ENCODE assay signal across 9 cellular contexts in genomic region chr15:64697911-64698369, GRCh38.
DNase-seq lines count a peak whose midpoint lies in the region; ATAC-seq, FAIRE-seq and TF ChIP-seq lines count a peak whose summit lies in the region.
"Had no signal": no experiment of that assay in that cellular context is flagged by ENCODE, and none has a peak within 500 bp of the region (broad histone marks: within the 10 kb centered on the region; RNA-seq: fewer than 3 reads in every experiment).

No MANE protein-coding gene starts in this region.

- H3K27me3 ChIP-seq in adrenal gland (no peaks in the 10 kb centered on the region), mesenchymal stem cell (ENCODE audit: control insufficient read depth in 1 of 2, insufficient read depth in 1 of 2, low read length in 2 of 2) (no peaks in the 10 kb centered on the region), suprapubic skin (no peaks in the 10 kb centered on the region)

- no peak overlapping the region for H3K4me2 ChIP-seq in mesenchymal stem cell (ENCODE audit: low read length, poor library complexity, severe bottlenecking)
- H3K4me2 ChIP-seq: KMS-11 had no signal

- H2BK12ac ChIP-seq in mesenchymal stem cell (ENCODE audit: low read length in 2 of 2), result no peak overlapping the region

- H3K36me3 ChIP-seq in adrenal gland (replicated peaks in 1 of 2), result peaks cover 0 to 5% of the 10 kb centered on the region in 2 donors
- H3K36me3 ChIP-seq in mesenchymal stem cell (ENCODE audit: control insufficient read depth in 1 of 2, insufficient read depth in 2 of 2, low read depth in 1 of 2, low read length in 2 of 2), result peaks cover 14 to 15% of the 10 kb centered on the region in 2 experiments
- H3K36me3 ChIP-seq in suprapubic skin, result peaks cover 3% of the 10 kb centered on the region

- TF ChIP-seq CTCF in adrenal gland (IDR thresholded peaks at IDR 0.05), result no peak
- TF ChIP-seq CTCF in suprapubic skin (IDR thresholded peaks at IDR 0.05), result no peak

- peak; percentile 71 for DNase-seq in activated CD4-positive, alpha-beta T cell treated with anti-CD3 and anti-CD28 coated beads for 48 hours
- DNase-seq in activated CD4-positive, alpha-beta T cell treated with anti-CD3 and anti-CD28 coated beads, Interleukin-2, amount 50 U/mL, for 1 hour, result no peak
- DNase-seq in adrenal gland, result no peak
- no peak for DNase-seq in mesenchymal stem cell
- DNase-seq in suprapubic skin (ENCODE audit: low spot score in 2 of 2), result no peak
- no peak for DNase-seq in RKO (ENCODE audit: low spot score)
- DNase-seq in H54 (ENCODE audit: insufficient read length, low spot score), result no peak

- intact Hi-C loops in adrenal gland (cut with DNase I), result no loop called here

- ATAC-seq in HG03460 (IDR thresholded peaks at IDR 0.05; ENCODE audit: unreplicated experiment), result no peak

- TF ChIP-seq POLR2A in adrenal gland (IDR thresholded peaks at IDR 0.05) (no peak), suprapubic skin (IDR thresholded peaks at IDR 0.05) (no peak), H54 (IDR thresholded peaks at IDR 0.05; ENCODE audit: low read depth, low read length) (no peak)

- no peak for TF ChIP-seq EP300 in suprapubic skin (IDR thresholded peaks at IDR 0.05)

- H3K4me3 ChIP-seq in adrenal gland, result no peak overlapping the region
- H3K4me3 ChIP-seq in mesenchymal stem cell (ENCODE audit: insufficient read depth in 1 of 2, low read depth in 1 of 2, low read length in 2 of 2), result no peak overlapping the region
- no peak overlapping the region for H3K4me3 ChIP-seq in suprapubic skin

- no peak overlapping the region for H2AFZ ChIP-seq in mesenchymal stem cell (ENCODE audit: low read depth, low read length)

- H3K4me1 ChIP-seq in adrenal gland (replicated peaks in 1 of 2), result peaks cover 49 to 90% of the 10 kb centered on the region in 2 donors
- peaks cover 17% of the 10 kb centered on the region for H3K4me1 ChIP-seq in mesenchymal stem cell (ENCODE audit: control insufficient read depth, insufficient read depth, low read depth, low read length)
- peaks cover 97% of the 10 kb centered on the region for H3K4me1 ChIP-seq in suprapubic skin

- H3K23ac ChIP-seq in mesenchymal stem cell (ENCODE audit: low read length in 2 of 2), result no peak overlapping the region

- H3K9ac ChIP-seq in mesenchymal stem cell (ENCODE audit: low read length), result peak overlapping the region; percentile 41
- H3K9ac ChIP-seq: KMS-11 had no signal

- no peak overlapping the region for H3K18ac ChIP-seq in mesenchymal stem cell (ENCODE audit: low read depth in 1 of 2, low read length in 2 of 2)

- FAIRE-seq in H54 (lab: Jason Lieb, UNC), result no peak

- H3K9me3 ChIP-seq in adrenal gland (replicated peaks in 1 of 3) (no peaks in the 10 kb centered on the region), mesenchymal stem cell (ENCODE audit: control insufficient read depth, low read length) (no peaks in the 10 kb centered on the region), suprapubic skin (no peaks in the 10 kb centered on the region)

- peaks cover 2% of the 10 kb centered on the region for H3K79me1 ChIP-seq in mesenchymal stem cell (replicated peaks; ENCODE audit: low read length, poor library complexity, severe bottlenecking)

- H3K27ac ChIP-seq in adrenal gland, result peak overlapping the region in 4 of 5 donors; percentile 38 to 71 (median 52)
- peak overlapping the region; percentile 20 for H3K27ac ChIP-seq in mesenchymal stem cell (ENCODE audit: low read length, poor library complexity, severe bottlenecking)
- H3K27ac ChIP-seq in suprapubic skin, result peak overlapping the region; percentile 81
- H3K27ac ChIP-seq: KMS-11 had no signal

- H2BK5ac ChIP-seq in mesenchymal stem cell (ENCODE audit: low read depth, low read length, poor library complexity, severe bottlenecking), result no peak overlapping the region

- no peak overlapping the region for H2AK5ac ChIP-seq in mesenchymal stem cell (ENCODE audit: low read length, severe bottlenecking)

- no peak overlapping the region for H4K91ac ChIP-seq in mesenchymal stem cell (ENCODE audit: low read length)

- H3K14ac ChIP-seq in mesenchymal stem cell (ENCODE audit: low read length in 2 of 2), result no peak overlapping the region

- H3K4ac ChIP-seq in mesenchymal stem cell (ENCODE audit: low read depth in 1 of 2, low read length in 2 of 2), result no peak overlapping the region

- 45 to 57% (median 51%) methylated on average over 3 of the region's 3 CpGs for WGBS in adrenal gland, 4 donors
- 95% methylated on average over 2 of the region's 3 CpGs for WGBS in mesenchymal stem cell
- WGBS in suprapubic skin, result 45% methylated on average over 3 of the region's 3 CpGs

- H2BK15ac ChIP-seq in mesenchymal stem cell (ENCODE audit: low read depth, poor library complexity, severe bottlenecking), result no peak overlapping the region

- no peak overlapping the region for H4K8ac ChIP-seq in mesenchymal stem cell (ENCODE audit: low read length)

- H2BK120ac ChIP-seq in mesenchymal stem cell (ENCODE audit: low read depth, low read length), result no peak overlapping the region

Comparison
In these comparisons a context has a peak if more than half of its experiments do, and no peak if none do; other contexts are left out.
1. H3K27ac ChIP-seq: peak in every context shown above with its lines; median percentile 81 in suprapubic skin; 52 in adrenal gland; 20 in mesenchymal stem cell.